In the genomic region with DNA sequence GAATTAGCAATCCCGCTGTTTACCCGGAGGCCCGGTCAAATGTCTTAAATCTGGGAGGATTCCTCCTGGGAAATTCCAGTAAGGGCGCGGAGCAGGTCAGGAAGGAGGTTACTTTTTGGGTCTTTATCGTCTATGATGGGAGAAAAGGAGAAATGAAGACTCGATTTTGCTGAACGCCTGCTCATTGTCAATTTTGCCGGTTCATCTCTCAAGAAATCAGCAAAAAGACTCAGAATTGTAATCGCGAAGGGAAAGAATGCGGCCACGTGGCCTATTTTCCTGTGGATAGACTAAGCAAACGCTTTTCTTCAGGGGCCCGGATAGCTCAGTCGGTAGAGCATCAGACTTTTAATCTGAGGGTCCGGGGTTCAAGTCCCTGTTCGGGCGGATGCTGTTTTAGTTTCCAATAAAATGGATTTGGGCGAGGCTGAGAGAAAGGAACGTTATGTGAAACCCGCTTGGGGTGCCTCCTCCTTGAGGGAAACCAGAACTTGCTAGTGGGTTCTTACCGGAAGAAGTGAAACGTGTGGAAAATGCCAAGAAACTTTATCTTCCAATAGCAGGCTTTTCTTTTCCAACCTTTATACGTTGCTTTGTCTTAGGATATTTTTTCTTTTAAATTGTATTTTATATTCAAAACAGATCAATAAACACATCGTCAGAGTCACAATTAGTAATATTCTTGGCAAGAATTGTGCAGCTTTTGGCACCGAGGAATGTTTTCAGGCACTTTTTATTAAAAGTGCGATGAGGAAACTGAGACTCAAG, we compare ENCODE assay signal across 8 cellular contexts. TPM values are rescaled to one million over a fixed set of nuclear protein-coding genes. Genes with fewer than 3 reads are reported as not detected.
A peak's percentile ranks its signal among the peaks of the same experiment; 100 is the strongest.
DNase-seq lines count a peak whose midpoint lies in the region; TF ChIP-seq lines count a peak whose summit lies in the region.

No MANE protein-coding gene starts in this region.

- no peak for TF ChIP-seq CTCF in GM12875 (IDR thresholded peaks at IDR 0.05; ENCODE audit: borderline replicate concordance, insufficient read depth, low read depth, low read length)
- TF ChIP-seq CTCF in LNCaP clone FGC (IDR thresholded peaks at IDR 0.05; ENCODE audit: control insufficient read depth, extremely low read depth, insufficient read depth): no peak
- no peak for TF ChIP-seq CTCF in GM20000 (IDR thresholded peaks at IDR 0.05; ENCODE audit: extremely low read depth, missing control alignments)

- peak overlapping the region in 2 of 3 donors; percentile 34 to 44 for H3K9ac ChIP-seq in skeletal muscle tissue (ENCODE audit: low read depth in 1 of 3, low read length in 3 of 3)

- H3K27ac ChIP-seq in skeletal muscle tissue (ENCODE audit: low read depth, low read length): no peak overlapping the region

- H3K9me3 ChIP-seq in skeletal muscle tissue (ENCODE audit: control insufficient read depth in 3 of 3, low read length in 3 of 3): no peaks in the 10 kb centered on the region

- H3K27me3 ChIP-seq in skeletal muscle tissue (ENCODE audit: control insufficient read depth in 3 of 3, insufficient read depth in 3 of 3, low read length in 3 of 3): peaks cover 0 to 11% (median 0%) of the 10 kb centered on the region in 3 donors

- DNase-seq in LNCaP clone FGC (ENCODE audit: low read depth): no peak
- DNase-seq in SW 1271 (lab: John Stamatoyannopoulos, UW): peak; percentile 77 to 84
- DNase-seq in amniotic stem cell (lab: John Stamatoyannopoulos, UW): peak; percentile 66
- DNase-seq in GM20000 (ENCODE audit: low spot score): no peak
- DNase-seq in NCI-H2107 (lab: John Stamatoyannopoulos, UW): no peak

- H3K36me3 ChIP-seq in skeletal muscle tissue (ENCODE audit: control insufficient read depth in 3 of 3, insufficient read depth in 3 of 3, low read length in 3 of 3): no peaks in the 10 kb centered on the region

- H3K4me3 ChIP-seq in GM12875 (ENCODE audit: low read depth, low read length) (peak overlapping the region; percentile 40), LNCaP clone FGC (ENCODE audit: low read depth, low read length) (peak overlapping the region; percentile 54), iPS-11a (ENCODE audit: low read depth, low read length) (peak overlapping the region; percentile 96), skeletal muscle tissue (ENCODE audit: low read length in 3 of 3) (peak overlapping the region; percentile 10 to 80 (median 64))

- peaks cover 0 to 16% (median 13%) of the 10 kb centered on the region in 3 donors for H3K4me1 ChIP-seq in skeletal muscle tissue (ENCODE audit: control insufficient read depth in 3 of 3, insufficient read depth in 3 of 3, low read length in 3 of 3)

RNA-seq across cellular contexts. Expression of gene OR4D9, which starts 45.0 kb away (rescaled TPM):
- total RNA-seq in skeletal muscle tissue: not detected

RNA-seq across cellular contexts. Expression of gene OR4D11, which starts 52.9 kb away (rescaled TPM):
- total RNA-seq in skeletal muscle tissue: not detected

RNA-seq across cellular contexts. Expression of gene OSBP, which starts 59.3 kb away (rescaled TPM):
- total RNA-seq in skeletal muscle tissue: 60.5 TPM

Comparison
In these comparisons a context has a peak if more than half of its experiments do, and no peak if none do; other contexts are left out.
1. H3K4me3 ChIP-seq: peak in every context shown above with its lines; median percentile 96 in iPS-11a; 64 in skeletal muscle tissue; 54 in LNCaP clone FGC; 40 in GM12875.
2. DNase-seq: peak in SW 1271 (2 of 2) and amniotic stem cell (single experiment); none in LNCaP clone FGC (single experiment), GM20000 (single experiment) and NCI-H2107 (single experiment).